18 cellular contexts compared by ENCODE assay signal in genomic region chr5:115811406-115811805, GRCh38. TPM values are rescaled to one million over a fixed set of nuclear protein-coding genes. Genes with fewer than 3 reads are reported as not detected.
DNase-seq lines count a peak whose midpoint lies in the region; ATAC-seq and TF ChIP-seq lines count a peak whose summit lies in the region.
"Had no signal": no experiment of that assay in that cellular context is flagged by ENCODE, and none has a peak within 500 bp of the region (broad histone marks: within the 10 kb centered on the region; RNA-seq: fewer than 3 reads in every experiment).

No MANE protein-coding gene starts in this region.

- H3K4me1 ChIP-seq in subcutaneous abdominal adipose tissue (ENCODE audit: control insufficient read depth in 5 of 5, insufficient read depth in 5 of 5, low read length in 5 of 5), result peaks cover 0 to 54% (median 34%) of the 10 kb centered on the region in 5 donors

- peaks cover 0 to 41% (median 12%) of the 10 kb centered on the region in 5 donors for H3K36me3 ChIP-seq in subcutaneous abdominal adipose tissue (ENCODE audit: control insufficient read depth in 5 of 5, insufficient read depth in 5 of 5, low read length in 5 of 5)

- peaks cover 34% of the 10 kb centered on the region for H3K4me1 Mint-ChIP-seq in glutamatergic neuron (ENCODE audit: low read depth, unreplicated experiment)
- H3K4me1 Mint-ChIP-seq in activated CD4-positive, alpha-beta memory T cell treated with anti-CD3 and anti-CD28 coated beads for 36 hours (ENCODE audit: low read depth), result peaks cover 20% of the 10 kb centered on the region

- TF ChIP-seq CTCF in glutamatergic neuron (IDR thresholded peaks at IDR 0.05; ENCODE audit: partially characterized antibody, unreplicated experiment), result no peak

- no peak for DNase-seq in glutamatergic neuron
- no peak for DNase-seq in inferior parietal cortex (ENCODE audit: extremely low spot score)
- no peak for DNase-seq in activated CD4-positive, alpha-beta memory T cell treated with anti-CD3 and anti-CD28 coated beads for 36 hours
- DNase-seq: C1 segment of cervical spinal cord; Calu3; CD4-positive, alpha-beta memory T cell; COR-L47; DMS53; DMS79 treated with DMSO at 0.1 percent for 48 hours; GF-D8; H9 had no signal

- peaks cover 0 to 23% (median 5%) of the 10 kb centered on the region in 5 donors for H3K27me3 ChIP-seq in subcutaneous abdominal adipose tissue (ENCODE audit: control insufficient read depth in 5 of 5, insufficient read depth in 4 of 5, low read length in 5 of 5)

- H3K4me3 ChIP-seq in subcutaneous abdominal adipose tissue (ENCODE audit: low read depth in 1 of 5, low read length in 5 of 5), result no peak overlapping the region
- H3K4me3 ChIP-seq: GM23338 had no signal

- peaks cover 15% of the 10 kb centered on the region for H3K27me3 Mint-ChIP-seq in glutamatergic neuron (ENCODE audit: unreplicated experiment)
- H3K27me3 Mint-ChIP-seq in activated CD4-positive, alpha-beta memory T cell treated with anti-CD3 and anti-CD28 coated beads for 36 hours, result peaks cover 39% of the 10 kb centered on the region

- ATAC-seq in SK-N-SH treated with all-trans-retinoic acid at 6 μM for 48 hours (no peak), HG02852 (IDR thresholded peaks at IDR 0.05; ENCODE audit: unreplicated experiment) (no peak)
- ATAC-seq: GM23338, HCT116 had no signal

- CTCF ChIA-PET in activated CD4-positive, alpha-beta memory T cell treated with anti-CD3 and anti-CD28 coated beads for 36 hours (lab: Charles Lee), result no interaction called here

- peak overlapping the region; percentile 20 for H3K27ac ChIP-seq in subcutaneous abdominal adipose tissue (ENCODE audit: low read depth, low read length)

- H3K27ac Mint-ChIP-seq in glutamatergic neuron (ENCODE audit: unreplicated experiment), result no peak overlapping the region
- H3K27ac Mint-ChIP-seq in activated CD4-positive, alpha-beta memory T cell treated with anti-CD3 and anti-CD28 coated beads for 36 hours, result no peak overlapping the region
- H3K27ac Mint-ChIP-seq: CD4-positive, alpha-beta memory T cell; GM23338; H9 had no signal

- intact Hi-C loops in activated CD4-positive, alpha-beta memory T cell treated with anti-CD3 and anti-CD28 coated beads for 36 hours (cut with micrococcal nuclease), result loop anchor here (5.0 kb wide), 1 partner anchor 74 kb away; no protein-coding TSS in a partner anchor

- POLR2A ChIA-PET in activated CD4-positive, alpha-beta memory T cell treated with anti-CD3 and anti-CD28 coated beads for 36 hours (lab: Charles Lee), result no interaction called here

- H3K36me3 Mint-ChIP-seq in glutamatergic neuron (ENCODE audit: unreplicated experiment), result peaks cover 17% of the 10 kb centered on the region
- H3K36me3 Mint-ChIP-seq in activated CD4-positive, alpha-beta memory T cell treated with anti-CD3 and anti-CD28 coated beads for 36 hours, result no peaks in the 10 kb centered on the region
- H3K36me3 Mint-ChIP-seq: CD4-positive, alpha-beta memory T cell had no signal

- H3K9me3 Mint-ChIP-seq in glutamatergic neuron (ENCODE audit: unreplicated experiment), result peaks cover 12% of the 10 kb centered on the region
- H3K9me3 Mint-ChIP-seq in activated CD4-positive, alpha-beta memory T cell treated with anti-CD3 and anti-CD28 coated beads for 36 hours, result no peaks in the 10 kb centered on the region
- H3K9me3 Mint-ChIP-seq: CD4-positive, alpha-beta memory T cell; GM23338; H9 had no signal

- no peak overlapping the region for H3K9ac ChIP-seq in subcutaneous abdominal adipose tissue (ENCODE audit: low read length in 5 of 5)

- no peaks in the 10 kb centered on the region for H3K9me3 ChIP-seq in subcutaneous abdominal adipose tissue (ENCODE audit: control insufficient read depth in 5 of 5, low read length in 5 of 5)

- peak overlapping the region; percentile 40 for H3K4me3 Mint-ChIP-seq in glutamatergic neuron (ENCODE audit: unreplicated experiment)
- H3K4me3 Mint-ChIP-seq in activated CD4-positive, alpha-beta memory T cell treated with anti-CD3 and anti-CD28 coated beads for 36 hours, result no peak overlapping the region
- H3K4me3 Mint-ChIP-seq: CD4-positive, alpha-beta memory T cell; GM23338; H9 had no signal

TF ChIP-seq in SK-N-SH treated with all-trans-retinoic acid at 6 μM for 48 hours, 23 proteins besides CTCF, POLR2A, EP300 and RAD21:
- TF ChIP-seq TCF4 (CRISPR knock-in tag; IDR thresholded peaks at IDR 0.05; ENCODE audit: borderline replicate concordance) (0 out of 2 replicates have a peak, but pooled peaks have one; percentile 55), ISL1 (CRISPR knock-in tag; IDR thresholded peaks at IDR 0.05) (peak; percentile 69), RARB (CRISPR knock-in tag; IDR thresholded peaks at IDR 0.05) (no peak)

RNA-seq across cellular contexts. Expression of gene CDO1, which starts 5.1 kb away (rescaled TPM):
- total RNA-seq in glutamatergic neuron (ENCODE audit: unreplicated experiment), result 136 TPM
- under 1 TPM; 0.31 to 0.34 TPM for total RNA-seq in activated CD4-positive, alpha-beta memory T cell treated with anti-CD3 and anti-CD28 coated beads for 36 hours
- total RNA-seq: A172, Calu3, G401 had no signal

RNA-seq across cellular contexts. Expression of gene ATG12, which starts 30.0 kb away (rescaled TPM):
- 67.3 TPM for total RNA-seq in glutamatergic neuron (ENCODE audit: unreplicated experiment)
- total RNA-seq in activated CD4-positive, alpha-beta memory T cell treated with anti-CD3 and anti-CD28 coated beads for 36 hours, result 10 to 100 TPM; 40.6 to 41.9 TPM

RNA-seq across cellular contexts. Expression of gene AP3S1, which starts 30.3 kb away (rescaled TPM):
- 131 TPM for total RNA-seq in glutamatergic neuron (ENCODE audit: unreplicated experiment)
- 10 to 100 TPM; 85.7 to 87.6 TPM for total RNA-seq in activated CD4-positive, alpha-beta memory T cell treated with anti-CD3 and anti-CD28 coated beads for 36 hours

Comparison
In these comparisons a context has a peak if more than half of its experiments do, and no peak if none do; other contexts are left out.
1. RNA of gene CDO1, which starts 5.1 kb away (total RNA-seq): 136 TPM in glutamatergic neuron (single experiment); 0.31 to 0.34 TPM in activated CD4-positive, alpha-beta memory T cell treated with anti-CD3 and anti-CD28 coated beads for 36 hours; every median in the first group is over 100 times any median in the second.